ENCODE assay signal across 8 cellular contexts in the genomic region with DNA sequence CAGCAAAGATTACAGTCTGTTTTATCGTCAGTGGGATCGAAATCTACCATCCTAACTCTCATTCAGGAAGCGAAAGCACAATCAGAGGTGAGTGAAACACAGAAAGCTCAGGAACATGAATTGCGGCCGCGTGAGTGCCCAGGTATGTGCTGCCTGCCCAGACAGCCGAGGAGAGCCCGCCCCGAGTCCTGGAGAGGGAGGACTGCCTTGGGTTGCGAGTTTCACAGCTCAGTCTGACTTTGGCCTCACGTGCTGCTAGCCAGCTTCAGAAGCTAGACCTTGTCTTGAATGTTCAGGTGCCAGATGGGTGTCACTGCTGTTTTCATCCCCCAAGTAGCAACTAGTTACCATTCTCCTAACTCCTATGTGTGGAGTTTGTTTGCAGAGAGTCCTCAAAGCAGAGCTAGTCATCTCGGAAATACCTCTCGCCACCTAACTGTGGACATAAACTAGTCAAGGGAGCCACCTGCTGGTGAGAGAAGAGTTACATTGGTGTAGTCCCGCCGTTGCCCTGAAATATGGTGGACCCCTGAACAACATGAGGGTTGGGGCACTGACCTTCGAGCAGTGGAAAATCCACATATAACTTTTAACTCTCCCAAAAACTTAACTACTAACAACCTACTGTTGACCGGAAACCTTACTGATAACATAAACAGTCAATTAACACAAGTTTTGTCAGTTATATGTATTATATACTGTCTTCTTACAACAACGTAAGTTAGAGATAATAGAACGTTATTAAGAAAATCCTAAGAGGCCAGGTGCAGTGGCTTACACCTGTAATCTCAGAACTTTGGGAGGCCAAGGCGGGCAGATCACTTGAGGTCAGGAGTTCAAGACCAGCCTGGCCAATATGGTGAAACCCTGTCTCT.
DNase-seq lines count a peak whose midpoint lies in the region; ATAC-seq, FAIRE-seq and TF ChIP-seq lines count a peak whose summit lies in the region.

No MANE protein-coding gene starts in this region.

- H3K4me1 Mint-ChIP-seq in activated CD4-positive, alpha-beta memory T cell treated with anti-CD3 and anti-CD28 coated beads, Interleukin-2, amount 10 ng/mL, durations not matched to agents 7 days and 5 days: peaks cover 2% of the 10 kb centered on the region

- TF ChIP-seq POLR2A in H1 (IDR thresholded peaks at IDR 0.05; ENCODE audit: control extremely low read depth in 1 of 2, low read depth in 2 of 2, low read length in 2 of 2): no peak

- H3K9me3 Mint-ChIP-seq in activated CD4-positive, alpha-beta memory T cell treated with anti-CD3 and anti-CD28 coated beads, Interleukin-2, amount 10 ng/mL, durations not matched to agents 7 days and 5 days: no peaks in the 10 kb centered on the region

- no peak for TF ChIP-seq EP300 in H1 (IDR thresholded peaks at IDR 0.05; ENCODE audit: borderline replicate concordance in 1 of 2, low read depth in 2 of 2, low read length in 2 of 2)

- H2BK15ac ChIP-seq in H1 (ENCODE audit: low read length): no peak overlapping the region

- H3K27ac Mint-ChIP-seq in activated CD4-positive, alpha-beta memory T cell treated with anti-CD3 and anti-CD28 coated beads, Interleukin-2, amount 10 ng/mL, durations not matched to agents 7 days and 5 days: no peak overlapping the region

- H3K56ac ChIP-seq in H1 (replicated peaks; ENCODE audit: insufficient read length, low read depth, low read length): no peak overlapping the region

- no peak overlapping the region for H3K4me3 Mint-ChIP-seq in activated CD4-positive, alpha-beta memory T cell treated with anti-CD3 and anti-CD28 coated beads, Interleukin-2, amount 10 ng/mL, durations not matched to agents 7 days and 5 days

- H3K27me3 Mint-ChIP-seq in activated CD4-positive, alpha-beta memory T cell treated with anti-CD3 and anti-CD28 coated beads, Interleukin-2, amount 10 ng/mL, durations not matched to agents 7 days and 5 days: no peaks in the 10 kb centered on the region

- no peak overlapping the region for H3K27ac ChIP-seq in H1 (ENCODE audit: low read depth, low read length)

- no peaks in the 10 kb centered on the region for H3K23me2 ChIP-seq in H1 (ENCODE audit: low read depth, low read length)

- no peak overlapping the region for H4K5ac ChIP-seq in H1 (ENCODE audit: insufficient read length, low read depth, low read length)

- H3K36me3 Mint-ChIP-seq in activated CD4-positive, alpha-beta memory T cell treated with anti-CD3 and anti-CD28 coated beads, Interleukin-2, amount 10 ng/mL, durations not matched to agents 7 days and 5 days (ENCODE audit: low read depth): peaks cover 3% of the 10 kb centered on the region

- POLR2A ChIA-PET in activated CD4-positive, alpha-beta memory T cell treated with anti-CD3 and anti-CD28 coated beads, Interleukin-2, amount 10 ng/mL, durations not matched to agents 7 days and 5 days (lab: Charles Lee): interaction anchor here (1.1 kb wide), 1 partner anchor 9 kb away, joined by 3 read pairs; no protein-coding TSS in a partner anchor
- POLR2A ChIA-PET in H1 (lab: Charles Lee; ENCODE audit: partially characterized antibody): interaction anchor here (1.0 kb wide), 1 partner anchor 238 kb away, joined by 3 read pairs; no protein-coding TSS in a partner anchor

- H3K9me3 ChIP-seq in H1 (ENCODE audit: insufficient read depth in 2 of 2, low read depth in 1 of 2, low read length in 1 of 2): no peaks in the 10 kb centered on the region

- FAIRE-seq in H1 (lab: Jason Lieb, UNC): no peak

- H3K18ac ChIP-seq in H1 (ENCODE audit: extremely low read depth, low read length): no peak overlapping the region

- peaks cover 0 to 2% (median 0%) of the 10 kb centered on the region in 4 experiments; a peak in 1 of 7 replicates for H3K4me1 ChIP-seq in H1 (replicated peaks in 1 of 4; ENCODE audit: control insufficient read depth in 3 of 4, insufficient read depth in 4 of 4, low read length in 3 of 4)

- no peak overlapping the region for H4K91ac ChIP-seq in H1 (replicated peaks; ENCODE audit: insufficient read length, low read length)

- no peak overlapping the region for H2AK5ac ChIP-seq in H1 (ENCODE audit: low read depth, low read length)

- H3K27me3 ChIP-seq in H1 (replicated peaks in 1 of 4; ENCODE audit: control insufficient read depth in 3 of 4, extremely low read depth in 1 of 4, insufficient read depth in 3 of 4, low read length in 3 of 4): no peaks in the 10 kb centered on the region

- peaks cover 0 to 3% (median 0%) of the 10 kb centered on the region in 4 experiments; a peak in 2 of 8 replicates for H3K36me3 ChIP-seq in H1 (ENCODE audit: control insufficient read depth in 2 of 4, insufficient read depth in 4 of 4, low read length in 3 of 4)

- no peak overlapping the region for H2BK120ac ChIP-seq in H1 (replicated peaks; ENCODE audit: low read depth, low read length)

- peak; percentile 94 to 95 for TF ChIP-seq RAD21 in H1 (IDR thresholded peaks at IDR 0.05 in 1 of 2, conservative IDR thresholded peaks at IDR 0.05 in 1 of 2; ENCODE audit: low read depth in 2 of 2, low read length in 2 of 2)

- peak overlapping the region in 1 of 2 experiments; percentile 19; a peak in 1 of 4 replicates for H3K4me2 ChIP-seq in H1 (ENCODE audit: insufficient read depth in 1 of 2, low read depth in 2 of 2, low read length in 2 of 2)

- WGBS in H1 (ENCODE audit: extremely low coverage in 1 of 2, insufficient coverage in 1 of 2, insufficient read length in 1 of 2, insufficient replicate concordance in 2 of 2, low coverage in 1 of 2, low lambda C conversion rate in 2 of 2, missing lambda C conversion rate in 1 of 2), 2 experiments: 74% methylated on average over 20 of the region's 20 CpGs; no CpG with 5 or more reads in 1 of the 2 experiments

- H3K79me1 ChIP-seq in H1 (ENCODE audit: low read depth, low read length): no peaks in the 10 kb centered on the region

- TF ChIP-seq CTCF in H1 (IDR thresholded peaks at IDR 0.05; ENCODE audit: control extremely low read depth in 1 of 3, insufficient read depth in 1 of 3, low read depth in 1 of 3, low read length in 3 of 3): peak; percentile 73 to 90 (median 87)

- H3K4ac ChIP-seq in H1 (replicated peaks; ENCODE audit: insufficient read length, low read depth, low read length): no peak overlapping the region

- no peaks in the 10 kb centered on the region for H3K79me2 ChIP-seq in H1 (ENCODE audit: control insufficient read depth in 1 of 2, insufficient read depth in 2 of 2, low read length in 2 of 2)

- CTCF ChIA-PET in activated CD4-positive, alpha-beta memory T cell treated with anti-CD3 and anti-CD28 coated beads, Interleukin-2, amount 10 ng/mL, durations not matched to agents 7 days and 5 days (lab: Charles Lee): interaction anchor here (0.6 to 2.2 kb wide), 34 partner anchors 9 to 561 kb away, joined by 3 to 20 read pairs (median 3); a partner anchor contains a TSS
- CTCF ChIA-PET in H1 (lab: Charles Lee; ENCODE audit: partially characterized antibody): interaction anchor here (0.6 to 5.3 kb wide), 51 partner anchors 9 to 519 kb away, joined by 3 to 68 read pairs (median 4); no protein-coding TSS in a partner anchor

- no peaks in the 10 kb centered on the region for H4K20me1 ChIP-seq in H1 (replicated peaks in 1 of 2; ENCODE audit: control insufficient read depth in 1 of 2, insufficient read depth in 2 of 2, low read length in 2 of 2)

- no peak overlapping the region for H2BK12ac ChIP-seq in H1 (ENCODE audit: low read depth, low read length)

- H2BK20ac ChIP-seq in H1 (ENCODE audit: low read length): no peak overlapping the region

- H2BK5ac ChIP-seq in H1 (ENCODE audit: low read depth, low read length): no peak overlapping the region; the same call in 1 of the 2 replicates

- peak; percentile 88 for ATAC-seq in GM21423 (IDR thresholded peaks at IDR 0.05; ENCODE audit: unreplicated experiment)

- H3K9ac ChIP-seq in H1 (replicated peaks in 1 of 4; ENCODE audit: extremely low read depth in 1 of 4, low read depth in 3 of 4, low read length in 3 of 4): no peak overlapping the region

- H3K23ac ChIP-seq in H1 (ENCODE audit: insufficient read length): no peak overlapping the region

- no peak overlapping the region for H3K14ac ChIP-seq in H1 (ENCODE audit: insufficient read length)

- no peak overlapping the region for H3K4me3 ChIP-seq in H1 (ENCODE audit: extremely low read depth in 1 of 4, insufficient read depth in 2 of 4, low read depth in 3 of 4, low read length in 4 of 4)

- H2AFZ ChIP-seq in H1 (ENCODE audit: low read length): peak overlapping the region; percentile 54; the same call in 1 of the 2 replicates

- peak overlapping the region; percentile 38; the same call in 1 of the 2 replicates for H4K8ac ChIP-seq in H1 (ENCODE audit: extremely low read depth, insufficient read depth, low read length)

- DNase-seq in DMS 273 (lab: John Stamatoyannopoulos, UW; ENCODE audit: unreplicated experiment) (peak; percentile 91), HS-5 (ENCODE audit: low read depth) (peak; percentile 59), NCI-H82 treated with DMSO at 0.1 percent for 48 hours (lab: John Stamatoyannopoulos, UW; ENCODE audit: unreplicated experiment) (peak; percentile 56), H1 (ENCODE audit: low read depth in 1 of 2, low spot score in 2 of 2) (peak; percentile 39 to 84), midbrain (lab: John Stamatoyannopoulos, UW) (peak; percentile 58)
- peak; percentile 63 for DNase-seq in activated CD4-positive, alpha-beta memory T cell treated with anti-CD3 and anti-CD28 coated beads, Interleukin-2, amount 10 ng/mL, durations not matched to agents 7 days and 5 days
- DNase-seq in stimulated activated CD8-positive, alpha-beta memory T cell treated with anti-CD3 and anti-CD28 coated beads, Interleukin-7, amount 100 ng/mL, for 24 hours (ENCODE audit: low read depth): peak; percentile 33

TF ChIP-seq in H1, 55 proteins besides CTCF, POLR2A, EP300 and RAD21:
- TF ChIP-seq NRF1 (IDR thresholded peaks at IDR 0.05; ENCODE audit: low read depth, low read length) (no peak), SIX5 (IDR thresholded peaks at IDR 0.05; ENCODE audit: low read depth, low read length) (no peak), YY1 (IDR thresholded peaks at IDR 0.05; ENCODE audit: low read depth, low read length) (peak; percentile 39; the same call in 1 of the 2 replicates)

Comparison
In these comparisons a context has a peak if more than half of its experiments do, and no peak if none do; other contexts are left out.
1. DNase-seq: peak in every context shown above with its lines; median percentile 91 in DMS 273; 63 in activated CD4-positive, alpha-beta memory T cell treated with anti-CD3 and anti-CD28 coated beads, Interleukin-2, amount 10 ng/mL, durations not matched to agents 7 days and 5 days; 62 in H1; 59 in HS-5; 58 in midbrain; 56 in NCI-H82 treated with DMSO at 0.1 percent for 48 hours; 33 in stimulated activated CD8-positive, alpha-beta memory T cell treated with anti-CD3 and anti-CD28 coated beads, Interleukin-7, amount 100 ng/mL, for 24 hours.